ENCODE assay signal across 2 cellular contexts in genomic region chr4:139317635-139318034, GRCh38.
TF ChIP-seq lines count a peak whose summit lies in the region.

No MANE protein-coding gene starts in this region.

TF ChIP-seq in GM23338, 12 proteins besides CTCF, POLR2A, EP300 and RAD21 (continued from another document):
- TF ChIP-seq REST (IDR thresholded peaks at IDR 0.05; ENCODE audit: unreplicated experiment) (no peak), ETS1 (IDR thresholded peaks at IDR 0.05) (no peak), CREB1 (CRISPR knock-in tag; IDR thresholded peaks at IDR 0.05; ENCODE audit: low read depth) (no peak), NANOG (IDR thresholded peaks at IDR 0.05; ENCODE audit: borderline replicate concordance) (no peak), ZNF114 (CRISPR knock-in tag; IDR thresholded peaks at IDR 0.05) (no peak)

TF ChIP-seq in neural cell, 6 proteins besides CTCF, POLR2A, EP300 and RAD21 (continued from another document):
- TF ChIP-seq EZH2 (IDR thresholded peaks at IDR 0.05; ENCODE audit: borderline replicate concordance, insufficient read depth, low read length, poor library complexity, severe bottlenecking), result no peak
- TF ChIP-seq SMC3 (conservative IDR thresholded peaks at IDR 0.05; ENCODE audit: poor library complexity), result no peak
- TF ChIP-seq TAF1 (IDR thresholded peaks at IDR 0.05; ENCODE audit: low read depth), result no peak
- no peak for TF ChIP-seq REST (IDR thresholded peaks at IDR 0.05; ENCODE audit: borderline replicate concordance)
